In genomic region chr14:103401223-103402214, GRCh38 we compare ENCODE assay signal across 8 cellular contexts. TPM values are rescaled to one million over a fixed set of nuclear protein-coding genes. Genes with fewer than 3 reads are reported as not detected.
DNase-seq lines count a peak whose midpoint lies in the region; ATAC-seq and TF ChIP-seq lines count a peak whose summit lies in the region.

No MANE protein-coding gene starts in this region.

- peak overlapping the region; percentile 43 for H3K4me3 Mint-ChIP-seq in activated naive CD4-positive, alpha-beta T cell treated with anti-CD3 and anti-CD28 coated beads, Interleukin-2, amount 50 U/mL, for 24 hours
- peak overlapping the region; percentile 62 for H3K4me3 Mint-ChIP-seq in activated naive CD8-positive, alpha-beta T cell
- H3K4me3 Mint-ChIP-seq in type B pancreatic cell = peak overlapping the region; percentile 1

- peak overlapping the region; percentile 63 for H3K27ac Mint-ChIP-seq in activated naive CD4-positive, alpha-beta T cell treated with anti-CD3 and anti-CD28 coated beads, Interleukin-2, amount 50 U/mL, for 24 hours
- H3K27ac Mint-ChIP-seq in activated naive CD8-positive, alpha-beta T cell = peak overlapping the region; percentile 87
- H3K27ac Mint-ChIP-seq in type B pancreatic cell = peak overlapping the region; percentile 70

- no peaks in the 10 kb centered on the region for H3K9me3 Mint-ChIP-seq in activated naive CD4-positive, alpha-beta T cell treated with anti-CD3 and anti-CD28 coated beads, Interleukin-2, amount 50 U/mL, for 24 hours
- no peaks in the 10 kb centered on the region for H3K9me3 Mint-ChIP-seq in activated naive CD8-positive, alpha-beta T cell (ENCODE audit: low read depth)
- peaks cover 5% of the 10 kb centered on the region for H3K9me3 Mint-ChIP-seq in type B pancreatic cell

- TF ChIP-seq CTCF in type B pancreatic cell (conservative IDR thresholded peaks at IDR 0.05) = no peak

- H3K4me1 Mint-ChIP-seq in activated naive CD4-positive, alpha-beta T cell treated with anti-CD3 and anti-CD28 coated beads, Interleukin-2, amount 50 U/mL, for 24 hours = peaks cover 70% of the 10 kb centered on the region
- H3K4me1 Mint-ChIP-seq in activated naive CD8-positive, alpha-beta T cell (ENCODE audit: low read depth) = peaks cover 69% of the 10 kb centered on the region
- H3K4me1 Mint-ChIP-seq in type B pancreatic cell (ENCODE audit: unreplicated experiment) = peaks cover 48% of the 10 kb centered on the region

- H3K27me3 Mint-ChIP-seq in activated naive CD4-positive, alpha-beta T cell treated with anti-CD3 and anti-CD28 coated beads, Interleukin-2, amount 50 U/mL, for 24 hours = no peaks in the 10 kb centered on the region
- H3K27me3 Mint-ChIP-seq in activated naive CD8-positive, alpha-beta T cell = no peaks in the 10 kb centered on the region
- H3K27me3 Mint-ChIP-seq in type B pancreatic cell = no peaks in the 10 kb centered on the region

- H3K36me3 Mint-ChIP-seq in activated naive CD4-positive, alpha-beta T cell treated with anti-CD3 and anti-CD28 coated beads, Interleukin-2, amount 50 U/mL, for 24 hours = no peaks in the 10 kb centered on the region
- no peaks in the 10 kb centered on the region for H3K36me3 Mint-ChIP-seq in activated naive CD8-positive, alpha-beta T cell
- peaks cover 6% of the 10 kb centered on the region for H3K36me3 Mint-ChIP-seq in type B pancreatic cell

- no peak for ATAC-seq in GM19351 (IDR thresholded peaks at IDR 0.05; ENCODE audit: unreplicated experiment)

- DNase-seq in activated naive CD4-positive, alpha-beta T cell treated with anti-CD3 and anti-CD28 coated beads, Interleukin-2, amount 50 U/mL, for 16 hours = no peak
- DNase-seq in hepatic stellate cell (ENCODE audit: low spot score) (peak; percentile 59), type B pancreatic cell (ENCODE audit: extremely low spot score, unreplicated experiment) (no peak), GM19238 (ENCODE audit: insufficient read length, low spot score) (no peak), NCI-H1930 (lab: John Stamatoyannopoulos, UW) (no peak)

RNA-seq across cellular contexts. Expression of gene MARK3, which starts 16.3 kb away (rescaled TPM):
- total RNA-seq in type B pancreatic cell (ENCODE audit: low replicate concordance) = 79.1 and 91.4 TPM in 2 replicates

Comparison
In these comparisons a context has a peak if more than half of its experiments do, and no peak if none do; other contexts are left out.
1. H3K4me3 Mint-ChIP-seq: peak in every context shown above with its lines; median percentile 62 in activated naive CD8-positive, alpha-beta T cell; 43 in activated naive CD4-positive, alpha-beta T cell treated with anti-CD3 and anti-CD28 coated beads, Interleukin-2, amount 50 U/mL, for 24 hours; 1 in type B pancreatic cell.